ENCODE assay signal across 8 cellular contexts in the genomic region with DNA sequence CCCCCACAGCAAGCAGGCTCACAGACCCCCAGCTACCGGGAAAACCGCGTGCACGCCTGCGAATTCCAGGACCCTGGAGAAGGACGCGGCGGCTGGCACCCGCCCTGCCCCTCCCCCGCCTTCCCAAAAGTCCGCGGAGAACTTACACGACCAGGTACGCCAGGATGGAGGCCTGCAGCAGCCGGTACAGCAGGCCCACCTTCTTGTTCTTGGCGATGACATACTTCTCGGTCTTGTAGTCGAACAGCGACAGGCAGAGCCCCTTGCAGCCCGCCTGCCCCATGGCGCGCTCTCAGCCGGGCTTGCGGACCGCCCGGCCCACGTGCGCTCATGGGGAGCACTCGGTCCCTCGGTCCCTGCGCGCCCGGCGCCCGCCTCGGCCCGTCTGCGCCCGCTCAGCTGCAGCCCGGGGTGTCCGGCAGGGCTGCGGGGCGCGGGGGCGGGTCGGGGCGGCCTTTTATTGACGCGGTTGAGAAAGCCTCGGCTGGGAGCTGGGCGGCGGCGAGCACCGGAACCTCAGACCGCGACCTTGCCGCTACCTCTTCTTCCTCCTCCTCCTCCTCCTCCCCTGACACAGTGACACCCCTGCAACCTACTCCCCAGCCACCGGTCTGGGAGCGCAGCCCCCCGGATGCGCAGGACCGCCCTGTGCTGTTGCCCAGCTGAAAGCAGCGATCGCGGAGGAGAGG. TPM values are rescaled to one million over a fixed set of nuclear protein-coding genes. Genes with fewer than 3 reads are reported as not detected.
DNase-seq lines count a peak whose midpoint lies in the region; ATAC-seq and TF ChIP-seq lines count a peak whose summit lies in the region.

A gene with protein sequence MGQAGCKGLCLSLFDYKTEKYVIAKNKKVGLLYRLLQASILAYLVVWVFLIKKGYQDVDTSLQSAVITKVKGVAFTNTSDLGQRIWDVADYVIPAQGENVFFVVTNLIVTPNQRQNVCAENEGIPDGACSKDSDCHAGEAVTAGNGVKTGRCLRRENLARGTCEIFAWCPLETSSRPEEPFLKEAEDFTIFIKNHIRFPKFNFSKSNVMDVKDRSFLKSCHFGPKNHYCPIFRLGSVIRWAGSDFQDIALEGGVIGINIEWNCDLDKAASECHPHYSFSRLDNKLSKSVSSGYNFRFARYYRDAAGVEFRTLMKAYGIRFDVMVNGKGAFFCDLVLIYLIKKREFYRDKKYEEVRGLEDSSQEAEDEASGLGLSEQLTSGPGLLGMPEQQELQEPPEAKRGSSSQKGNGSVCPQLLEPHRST (minus strand): TSS at position 433 of the 689 bp plus-strand sequence. CDS start 150 bp downstream, at position 283.

- no peak within 1 kb of the TSS for H2BK15ac ChIP-seq in mesendoderm (replicated peaks; ENCODE audit: low read depth)

- no peaks in the 10 kb centered on the region for H3K4me1 ChIP-seq in mesendoderm (ENCODE audit: control insufficient read depth, low read depth, low read length)
- peaks cover 0 to 19% (median 13%) of the 10 kb centered on the region in 5 donors for H3K4me1 ChIP-seq in subcutaneous abdominal adipose tissue (ENCODE audit: control insufficient read depth in 5 of 5, insufficient read depth in 5 of 5, low read length in 5 of 5)

- H3K56ac ChIP-seq in mesendoderm (ENCODE audit: low read length), result peak within 1 kb of the TSS; percentile 42

- no CpG with 5 or more reads among the region's 65 CpGs for WGBS in mesendoderm (ENCODE audit: extremely low coverage, insufficient coverage, low lambda C conversion rate)

- H4K8ac ChIP-seq in mesendoderm (ENCODE audit: low read depth, low read length), result no peak within 1 kb of the TSS

- H3K27ac Mint-ChIP-seq in dendritic cell treated with granulocyte-macrophage colony-stimulating factor and Interleukin-4, amounts not matched to agents 40 ng/mL and 50 ng/mL, for 4 days, result peak within 1 kb of the TSS; percentile 49

- H3K9me3 Mint-ChIP-seq in dendritic cell treated with granulocyte-macrophage colony-stimulating factor and Interleukin-4, amounts not matched to agents 40 ng/mL and 50 ng/mL, for 4 days, result no peaks in the 10 kb centered on the region

- peaks cover 45% of the 10 kb centered on the region for H3K27me3 Mint-ChIP-seq in dendritic cell treated with granulocyte-macrophage colony-stimulating factor and Interleukin-4, amounts not matched to agents 40 ng/mL and 50 ng/mL, for 4 days

- H3K27me3 ChIP-seq in BJ (ENCODE audit: control insufficient read depth, insufficient read depth, low read length) (peaks cover 2% of the 10 kb centered on the region; the same call in 1 of the 2 replicates), mesendoderm (ENCODE audit: insufficient read depth, low read length, poor library complexity) (peaks cover 29% of the 10 kb centered on the region), subcutaneous abdominal adipose tissue (ENCODE audit: control insufficient read depth in 5 of 5, insufficient read depth in 4 of 5, low read length in 5 of 5) (peaks cover 21 to 39% (median 24%) of the 10 kb centered on the region in 5 donors)

- intact Hi-C loops in dendritic cell treated with granulocyte-macrophage colony-stimulating factor and Interleukin-4, amounts not matched to agents 40 ng/mL and 50 ng/mL, for 4 days (cut with micrococcal nuclease), result no loop called here

- H3K36me3 Mint-ChIP-seq in dendritic cell treated with granulocyte-macrophage colony-stimulating factor and Interleukin-4, amounts not matched to agents 40 ng/mL and 50 ng/mL, for 4 days (ENCODE audit: low read depth), result no peaks in the 10 kb centered on the region

- no peak within 1 kb of the TSS for H2BK5ac ChIP-seq in mesendoderm (ENCODE audit: low read length)

- no peak within 1 kb of the TSS for H2AK5ac ChIP-seq in mesendoderm (ENCODE audit: low read length)

- no peak within 1 kb of the TSS for H3K4ac ChIP-seq in mesendoderm (ENCODE audit: low read depth, low read length)

- H3K4me3 ChIP-seq in BJ (ENCODE audit: low read depth, low read length) (peak within 1 kb of the TSS; percentile 58), mesendoderm (ENCODE audit: low read length) (no peak within 1 kb of the TSS), subcutaneous abdominal adipose tissue (ENCODE audit: low read depth in 1 of 5, low read length in 5 of 5) (peak within 1 kb of the TSS; percentile 40 to 70 (median 56))

- no peaks in the 10 kb centered on the region for H3K79me1 ChIP-seq in mesendoderm (ENCODE audit: low read length)

- H3K27ac ChIP-seq in VCaP (peak within 1 kb of the TSS; percentile 91), mesendoderm (ENCODE audit: low read depth, low read length) (no peak within 1 kb of the TSS), subcutaneous abdominal adipose tissue (ENCODE audit: low read depth, low read length) (no peak within 1 kb of the TSS)

- POLR2A ChIA-PET in BJ (lab: Charles Lee), result no interaction called here

- no peak within 1 kb of the TSS for H3K18ac ChIP-seq in mesendoderm (ENCODE audit: low read length)

- peaks cover 0 to 11% (median 9%) of the 10 kb centered on the region in 5 donors for H3K9me3 ChIP-seq in subcutaneous abdominal adipose tissue (ENCODE audit: control insufficient read depth in 5 of 5, low read length in 5 of 5)

- H2BK120ac ChIP-seq in mesendoderm (ENCODE audit: low read depth, low read length), result no peak within 1 kb of the TSS

- H3K36me3 ChIP-seq in BJ (ENCODE audit: control insufficient read depth, insufficient read depth, low read length) (no peaks in the 10 kb centered on the region), mesendoderm (ENCODE audit: control insufficient read depth, insufficient read depth, low read length) (no peaks in the 10 kb centered on the region), subcutaneous abdominal adipose tissue (ENCODE audit: control insufficient read depth in 5 of 5, insufficient read depth in 5 of 5, low read length in 5 of 5) (no peaks in the 10 kb centered on the region)

- peak within 1 kb of the TSS; percentile 89 for H3K4me3 Mint-ChIP-seq in dendritic cell treated with granulocyte-macrophage colony-stimulating factor and Interleukin-4, amounts not matched to agents 40 ng/mL and 50 ng/mL, for 4 days

- H3K23ac ChIP-seq in mesendoderm (ENCODE audit: low read length), result no peak within 1 kb of the TSS

- DNase-seq in BJ (ENCODE audit: low read depth) (no peak), mesendoderm (peak; percentile 72), NCI-H1930 (lab: John Stamatoyannopoulos, UW) (no peak), OCI-M2 (lab: John Stamatoyannopoulos, UW; ENCODE audit: unreplicated experiment) (no peak)

- H3K9ac ChIP-seq in mesendoderm (ENCODE audit: low read length), result peak within 1 kb of the TSS; percentile 17
- H3K9ac ChIP-seq in subcutaneous abdominal adipose tissue (ENCODE audit: low read length in 5 of 5), result no peak within 1 kb of the TSS

- H3K4me2 ChIP-seq in mesendoderm (ENCODE audit: low read length), result peak within 1 kb of the TSS; percentile 70

- no peaks in the 10 kb centered on the region for H3K79me2 ChIP-seq in mesendoderm (ENCODE audit: control insufficient read depth, insufficient read depth, low read length)

- ATAC-seq in HG02759 (IDR thresholded peaks at IDR 0.05; ENCODE audit: unreplicated experiment), result peak; percentile 36

- CTCF ChIA-PET in BJ (lab: Yijun Ruan, JAX), result interaction anchor here (0.7 to 4.2 kb wide), 6 partner anchors 11 to 201 kb away, joined by 3 to 26 read pairs (median 3); no protein-coding TSS in a partner anchor

- H4K5ac ChIP-seq in mesendoderm (ENCODE audit: low read length), result no peak within 1 kb of the TSS

- TF ChIP-seq CTCF in BJ (IDR thresholded peaks at IDR 0.05; ENCODE audit: insufficient read depth, low read depth, low read length) (no peak), VCaP (conservative IDR thresholded peaks at IDR 0.05) (no peak)

- peaks cover 25% of the 10 kb centered on the region for H3K4me1 Mint-ChIP-seq in dendritic cell treated with granulocyte-macrophage colony-stimulating factor and Interleukin-4, amounts not matched to agents 40 ng/mL and 50 ng/mL, for 4 days (ENCODE audit: low read depth)

RNA-seq across cellular contexts. Expression of the gene that starts here (rescaled TPM):
- polyA plus RNA-seq in BJ (2011; rRNA removed), result 5.0 and 6.5 TPM in 2 replicates
- polyA minus RNA-seq in BJ (2011; rRNA and poly(A)+ RNA removed), result 3.7 and 5.6 TPM in 2 replicates
- 1.2 TPM for polyA plus RNA-seq in mesendoderm (2013, experiment 1 of 2)
- polyA plus RNA-seq in mesendoderm (2013, experiment 2 of 2), result 1.1 TPM
